8 cellular contexts compared by ENCODE assay signal in genomic region chr14:24271134-24271833, GRCh38. TPM values are rescaled to one million over a fixed set of nuclear protein-coding genes. Genes with fewer than 3 reads are reported as not detected.
DNase-seq lines count a peak whose midpoint lies in the region; ATAC-seq and TF ChIP-seq lines count a peak whose summit lies in the region.

Gene RABGGTA, minus strand, starts transcription at chr14:24271597. Its CDS starts 482 bp downstream, at chr14:24271115.

- H3K36me3 Mint-ChIP-seq in immature natural killer cell, result peaks cover 11 to 21% (median 12%) of the 10 kb centered on the region in 3 donors

- in situ Hi-C loops in ACHN (cut with HindIII; ENCODE audit: low pct_ligation_motif_present, low pct_unique_long_range_greater_than_20kb, low sequenced_read_pairs), result no loop called here
- in situ Hi-C loops in mammary epithelial cell (cut with MboI; ENCODE audit: low sequenced_read_pairs in 2 of 2), result no loop called here

- dilution Hi-C loops in mammary epithelial cell (cut with HindIII; ENCODE audit: low sequenced_read_pairs), result no loop called here

- peaks cover 29% of the 10 kb centered on the region for H3K79me2 ChIP-seq in mammary epithelial cell (ENCODE audit: insufficient read depth, low read length)

- peak within 1 kb of the TSS; percentile 75 for H3K4me2 ChIP-seq in mammary epithelial cell (ENCODE audit: insufficient read depth, low read depth, low read length)

- H3K4me1 ChIP-seq in mammary epithelial cell (ENCODE audit: insufficient read depth, low read length) (peaks cover 29% of the 10 kb centered on the region), spleen (peaks cover 7 to 67% (median 50%) of the 10 kb centered on the region in 6 donors)

- H3K9me3 Mint-ChIP-seq in immature natural killer cell, result no peaks in the 10 kb centered on the region

- H3K27me3 Mint-ChIP-seq in immature natural killer cell (ENCODE audit: low read depth in 3 of 3), result peaks cover 9 to 13% (median 12%) of the 10 kb centered on the region in 3 donors

- H3K27ac ChIP-seq in WERI-Rb-1 (peak within 1 kb of the TSS; percentile 94), mammary epithelial cell (ENCODE audit: insufficient read depth, low read depth, low read length) (peak within 1 kb of the TSS; percentile 84), spleen (peak within 1 kb of the TSS; percentile 87 to 100 (median 99))

- peak within 1 kb of the TSS; percentile 65 for H3K4me3 ChIP-seq in WERI-Rb-1 (ENCODE audit: low read depth, low read length)
- peak within 1 kb of the TSS; percentile 64 to 90 (median 70) for H3K4me3 ChIP-seq in mammary epithelial cell (replicated peaks in 1 of 3; ENCODE audit: insufficient read depth in 1 of 3, low read depth in 2 of 3, low read length in 3 of 3)
- H3K4me3 ChIP-seq in spleen, result peak within 1 kb of the TSS; percentile 46 to 82 (median 68)

- peak; percentile 88 for TF ChIP-seq CTCF in WERI-Rb-1 (IDR thresholded peaks at IDR 0.05; ENCODE audit: low read depth, low read length)
- peak; percentile 55 to 81 for TF ChIP-seq CTCF in mammary epithelial cell (conservative IDR thresholded peaks at IDR 0.05 in 1 of 2, IDR thresholded peaks at IDR 0.05 in 1 of 2; ENCODE audit: extremely low read depth in 1 of 2, insufficient read depth in 1 of 2, low read depth in 1 of 2, low read length in 2 of 2)
- peak; percentile 63 to 93 (median 83) for TF ChIP-seq CTCF in spleen (IDR thresholded peaks at IDR 0.05 in 8 of 11, conservative IDR thresholded peaks at IDR 0.05 in 3 of 11)

- ATAC-seq in GM18868 (IDR thresholded peaks at IDR 0.05; ENCODE audit: unreplicated experiment) (peak; percentile 84), HG03108 (IDR thresholded peaks at IDR 0.05; ENCODE audit: unreplicated experiment) (peak; percentile 83)

- peak; percentile 87 for DNase-seq in ACHN
- DNase-seq in NCI-H2171 treated with DMSO at 0.1 percent for 48 hours (lab: John Stamatoyannopoulos, UW), result peak; percentile 96
- DNase-seq in WERI-Rb-1, result peak; percentile 91
- DNase-seq in mammary epithelial cell, result peak; percentile 88
- DNase-seq in immature natural killer cell, result peak; percentile 96 to 98 (median 97)
- DNase-seq in spleen, result peak; percentile 99

- H2AFZ ChIP-seq in mammary epithelial cell (ENCODE audit: low read depth, low read length), result peak within 1 kb of the TSS; percentile 82

- H3K36me3 ChIP-seq in WERI-Rb-1, result no peaks in the 10 kb centered on the region
- peaks cover 8% of the 10 kb centered on the region for H3K36me3 ChIP-seq in mammary epithelial cell (ENCODE audit: insufficient read depth, low read length)
- peaks cover 0 to 40% (median 31%) of the 10 kb centered on the region in 6 donors for H3K36me3 ChIP-seq in spleen

- no peaks in the 10 kb centered on the region for H3K9me3 ChIP-seq in WERI-Rb-1 (ENCODE audit: severe bottlenecking)
- H3K9me3 ChIP-seq in mammary epithelial cell (replicated peaks; ENCODE audit: insufficient read depth, low read length), result no peaks in the 10 kb centered on the region
- no peaks in the 10 kb centered on the region for H3K9me3 ChIP-seq in spleen

- H3K9ac ChIP-seq in mammary epithelial cell (ENCODE audit: insufficient read depth, low read length), result peak within 1 kb of the TSS; percentile 85

- peak within 1 kb of the TSS; percentile 96 to 99 (median 98) for H3K27ac Mint-ChIP-seq in immature natural killer cell

- H4K20me1 ChIP-seq in mammary epithelial cell (ENCODE audit: insufficient read depth, low read length), result no peaks in the 10 kb centered on the region

- peak; percentile 8 to 49 (median 48) for TF ChIP-seq POLR2A in spleen (IDR thresholded peaks at IDR 0.05)

- WGBS in mammary epithelial cell (ENCODE audit: low coverage, missing lambda C conversion rate), result 0% methylated on average over 12 of the region's 61 CpGs
- 0 to 1% (median 0%) methylated on average over 38 to 61 of the region's 61 CpGs for WGBS in spleen, 5 donors

- peaks cover 32 to 34% of the 10 kb centered on the region in 2 donors for H3K4me1 Mint-ChIP-seq in immature natural killer cell

- H3K4me3 Mint-ChIP-seq in immature natural killer cell, result peak within 1 kb of the TSS; percentile 77 to 94 (median 91)

- CTCF ChIA-PET in mammary epithelial cell (lab: Charles Lee; ENCODE audit: low non-redundant PET), result no interaction called here

- BruUV-seq in mammary epithelial cell (replicated peaks; lab: Mats Ljungman, UMichigan), result no TSS peak

- H3K27me3 ChIP-seq in WERI-Rb-1 (ENCODE audit: insufficient read depth, low read depth, severe bottlenecking), result no peaks in the 10 kb centered on the region
- H3K27me3 ChIP-seq in mammary epithelial cell (ENCODE audit: insufficient read depth, low read length), result no peaks in the 10 kb centered on the region
- no peaks in the 10 kb centered on the region for H3K27me3 ChIP-seq in spleen (replicated peaks in 1 of 7)

- intact Hi-C loops in mammary epithelial cell (cut with micrococcal nuclease), result loop anchor here (1.0 to 5.0 kb wide), 4 partner anchors 25 to 55 kb away; partner anchors contain the start of genes GMPR2, MDP1 and NEDD8
- intact Hi-C loops in spleen (cut with DNase I; ENCODE audit: low total_unique reads), result no loop called here

RNA-seq across cellular contexts. Expression of gene RABGGTA, which starts in this region (rescaled TPM):
- total RNA-seq in mammary epithelial cell (10 to 100 TPM; 51.3 to 74.5 TPM), spleen (10 to 100 TPM; 41.7 to 63.0 (median 48.6) TPM)
- polyA plus RNA-seq in mammary epithelial cell (80.7 TPM), immature natural killer cell (10 to 100 TPM; 23.3 to 52.0 (median 38.6) TPM), spleen (10 to 100 TPM; 22.5 to 46.7 (median 41.4) TPM)
- polyA minus RNA-seq in mammary epithelial cell, result 141 TPM

Comparison
In these comparisons a context has a peak if more than half of its experiments do, and no peak if none do; other contexts are left out.
1. Peak in every context shown above with its lines: DNase-seq, ATAC-seq, H3K4me3 ChIP-seq and H3K27ac ChIP-seq.